Comparison of ENCODE assay signal across 14 cellular contexts in the genomic region with DNA sequence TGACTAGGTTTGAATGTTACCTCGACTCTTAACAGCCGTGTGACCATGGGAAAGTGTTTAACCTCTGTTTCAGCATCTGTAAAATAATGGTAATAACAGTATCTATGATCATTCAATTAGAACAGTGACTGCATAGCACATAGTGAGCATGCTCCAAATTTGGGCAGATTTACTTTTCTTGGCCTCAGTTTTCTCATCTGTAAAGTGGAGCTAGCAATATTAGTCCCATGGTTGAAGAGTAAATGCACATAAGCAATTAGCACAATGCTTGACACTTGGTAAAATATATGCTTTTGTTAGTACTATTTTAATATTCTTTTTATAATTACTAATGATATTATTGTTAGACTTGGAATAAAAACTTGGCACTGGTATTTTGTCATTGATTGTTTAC.
"Had no signal": no experiment of that assay in that cellular context is flagged by ENCODE, and none has a peak within 500 bp of the region (broad histone marks: within the 10 kb centered on the region; RNA-seq: fewer than 3 reads in every experiment).

No MANE protein-coding gene starts in this region.

- H3K27me3 ChIP-seq: ascending aorta, breast epithelium, cardiac muscle cell, colonic mucosa had no signal

- DNase-seq: activated CD4-positive, CD25-positive, alpha-beta regulatory T cell; activated CD4-positive, CD25-positive, alpha-beta regulatory T cell treated with anti-CD3 and anti-CD28 coated beads, Interleukin-2, amount 50 U/mL, for 72 hours; activated CD8-positive, alpha-beta memory T cell treated with anti-CD3 and anti-CD28 coated beads, Interleukin-2, amount 10 ng/mL, durations not matched to agents 7 days and 5 days; activated CD8-positive, alpha-beta memory T cell treated with anti-CD3 and anti-CD28 coated beads, Interleukin-2, amount 50 U/mL, for 4 hours; activated gamma-delta T cell; activated naive CD4-positive, alpha-beta T cell; activated naive CD4-positive, alpha-beta T cell treated with anti-CD3 and anti-CD28 coated beads, Interleukin-2, amount 10 ng/mL, durations not matched to agents 7 days and 5 days; activated naive CD8-positive, alpha-beta T cell treated with anti-CD3 and anti-CD28 coated beads, Interleukin-2, amount 10 ng/mL, durations not matched to agents 7 days and 5 days; effector memory CD4-positive, alpha-beta T cell; T-helper 17 cell had no signal

- H3K9me3 ChIP-seq: ascending aorta, breast epithelium, colonic mucosa had no signal

- H3K36me3 ChIP-seq: ascending aorta, breast epithelium, cardiac muscle cell, colonic mucosa had no signal

- ATAC-seq: activated CD8-positive, alpha-beta memory T cell treated with anti-CD3 and anti-CD28 coated beads, Interleukin-2, amount 10 ng/mL, durations not matched to agents 7 days and 5 days had no signal

- H3K27ac ChIP-seq: ascending aorta, breast epithelium, cardiac muscle cell, colonic mucosa had no signal

- H3K4me3 ChIP-seq: breast epithelium, cardiac muscle cell, colonic mucosa had no signal

- H3K4me1 ChIP-seq: ascending aorta, breast epithelium, colonic mucosa had no signal
